15 cellular contexts compared by ENCODE assay signal in the genomic region with DNA sequence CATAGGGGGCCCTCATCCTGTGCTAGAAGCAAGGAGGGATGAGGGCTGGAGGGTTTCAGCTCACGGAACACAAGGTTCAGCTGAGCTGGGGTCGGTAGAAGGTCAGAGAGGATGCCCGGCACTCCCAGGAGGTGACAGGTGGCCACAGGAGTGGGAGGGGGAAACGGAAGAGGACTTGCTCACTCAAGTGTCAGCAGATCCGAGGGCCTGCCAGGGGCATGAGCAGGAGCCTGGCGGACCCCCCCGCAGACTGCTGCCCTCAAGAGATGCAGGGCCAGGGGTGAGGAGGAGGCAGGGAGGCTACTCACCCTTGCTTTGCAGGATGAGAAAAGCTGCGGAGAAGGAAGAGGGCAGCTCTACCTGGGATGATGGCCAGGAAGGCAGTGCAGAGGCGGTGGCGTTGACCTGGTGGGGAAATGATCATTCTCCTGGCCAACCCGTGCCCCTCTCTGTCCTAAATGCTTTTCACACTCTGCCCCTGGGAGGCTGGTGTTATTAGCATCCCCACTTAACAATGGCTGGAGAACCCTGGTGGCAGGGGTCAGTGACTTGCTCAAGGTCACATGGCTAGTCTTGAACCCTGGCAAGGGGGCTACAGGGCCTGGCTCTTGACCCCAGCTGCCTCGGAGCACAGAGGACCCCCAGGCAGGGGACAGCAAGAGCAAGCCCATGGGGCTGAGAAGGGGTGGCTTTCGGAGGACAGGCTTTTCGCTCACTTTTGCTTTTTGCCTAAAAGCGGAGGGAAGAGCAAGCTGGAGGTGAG. TPM values are rescaled to one million over a fixed set of nuclear protein-coding genes. Genes with fewer than 3 reads are reported as not detected.
DNase-seq lines count a peak whose midpoint lies in the region; ATAC-seq lines count a peak whose summit lies in the region.
"Had no signal": no experiment of that assay in that cellular context is flagged by ENCODE, and none has a peak within 500 bp of the region (broad histone marks: within the 10 kb centered on the region; RNA-seq: fewer than 3 reads in every experiment).

No MANE protein-coding gene starts in this region.

- no peak overlapping the region for H3K4me3 ChIP-seq in SJCRH30

- no peaks in the 10 kb centered on the region for H3K27me3 ChIP-seq in SJCRH30

- in situ Hi-C loops in G401 (cut with HindIII; ENCODE audit: low sequenced_read_pairs): no loop called here

- H3K4me1 ChIP-seq in SJCRH30: peaks cover 14% of the 10 kb centered on the region; the same call in 1 of the 2 replicates

- H3K9me3 ChIP-seq in SJCRH30 (replicated peaks): no peaks in the 10 kb centered on the region

- ATAC-seq in sciatic nerve: no peak
- no peak for ATAC-seq in GM19351 (IDR thresholded peaks at IDR 0.05; ENCODE audit: unreplicated experiment)
- ATAC-seq: CD8-positive, alpha-beta T cell; naive thymus-derived CD4-positive, alpha-beta T cell had no signal

- DNase-seq in NCI-H2171 treated with DMSO at 0.1 percent for 48 hours (lab: John Stamatoyannopoulos, UW): peak; percentile 40
- no peak for DNase-seq in NCI-H2171 (lab: John Stamatoyannopoulos, UW)
- DNase-seq in SJCRH30: peak; percentile 48 to 52
- DNase-seq in islet precursor cell: peak; percentile 49
- peak; percentile 53 for DNase-seq in sciatic nerve (ENCODE audit: low spot score)
- no peak for DNase-seq in G401 (ENCODE audit: low spot score)
- no peak for DNase-seq in SKM-1 (lab: John Stamatoyannopoulos, UW; ENCODE audit: unreplicated experiment)
- DNase-seq: activated CD4-positive, alpha-beta T cell treated with anti-CD3 and anti-CD28 coated beads for 4 hours; activated naive CD4-positive, alpha-beta T cell; GDM1; NCI-H1417 treated with DMSO at 0.1 percent for 48 hours; stimulated activated naive CD4-positive, alpha-beta T cell treated with Interleukin-2 at 50 U/mL for 16 hours had no signal

- no peak overlapping the region; the same call in 1 of the 2 replicates for H3K27ac ChIP-seq in SJCRH30

- H3K36me3 ChIP-seq in SJCRH30: no peaks in the 10 kb centered on the region

- intact Hi-C loops in sciatic nerve (cut with DNase I): no loop called here

RNA-seq across cellular contexts. Expression of a gene that starts 30.1 kb away (rescaled TPM):
- 142 and 143 TPM in 2 replicates for total RNA-seq in SJCRH30 (2014; rRNA removed; shearing (Covaris generic))
- 184 TPM for total RNA-seq in sciatic nerve
- 94.4 and 129 TPM in 2 replicates for total RNA-seq in G401 (2014; rRNA removed; shearing (Covaris generic))

Comparison
In these comparisons a context has a peak if more than half of its experiments do, and no peak if none do; other contexts are left out.
1. DNase-seq: peak in NCI-H2171 treated with DMSO at 0.1 percent for 48 hours (single experiment), SJCRH30 (2 of 2), islet precursor cell (single experiment) and sciatic nerve (single experiment); none in NCI-H2171 (single experiment), G401 (single experiment) and SKM-1 (single experiment).